Comparison of ENCODE assay signal across 1 cellular context in genomic region chr1:44609768-44610526, GRCh38.
TF ChIP-seq lines count a peak whose summit lies in the region.

No MANE protein-coding gene starts in this region.

TF ChIP-seq in WTC11, 78 proteins besides CTCF, POLR2A, EP300 and RAD21 (continued from another document):
- TF ChIP-seq ZBTB43 (CRISPR knock-in tag; IDR thresholded peaks at IDR 0.05), result no peak
- no peak for TF ChIP-seq NFE2L1 (CRISPR knock-in tag; IDR thresholded peaks at IDR 0.05)
- no peak for TF ChIP-seq ERG (CRISPR knock-in tag; IDR thresholded peaks at IDR 0.05)
- no peak for TF ChIP-seq HMGXB4 (CRISPR knock-in tag; IDR thresholded peaks at IDR 0.05)
- no peak for TF ChIP-seq FOXJ3 (CRISPR knock-in tag; IDR thresholded peaks at IDR 0.05; ENCODE audit: borderline replicate concordance)
